ENCODE assay signal across 8 cellular contexts in the genomic region with DNA sequence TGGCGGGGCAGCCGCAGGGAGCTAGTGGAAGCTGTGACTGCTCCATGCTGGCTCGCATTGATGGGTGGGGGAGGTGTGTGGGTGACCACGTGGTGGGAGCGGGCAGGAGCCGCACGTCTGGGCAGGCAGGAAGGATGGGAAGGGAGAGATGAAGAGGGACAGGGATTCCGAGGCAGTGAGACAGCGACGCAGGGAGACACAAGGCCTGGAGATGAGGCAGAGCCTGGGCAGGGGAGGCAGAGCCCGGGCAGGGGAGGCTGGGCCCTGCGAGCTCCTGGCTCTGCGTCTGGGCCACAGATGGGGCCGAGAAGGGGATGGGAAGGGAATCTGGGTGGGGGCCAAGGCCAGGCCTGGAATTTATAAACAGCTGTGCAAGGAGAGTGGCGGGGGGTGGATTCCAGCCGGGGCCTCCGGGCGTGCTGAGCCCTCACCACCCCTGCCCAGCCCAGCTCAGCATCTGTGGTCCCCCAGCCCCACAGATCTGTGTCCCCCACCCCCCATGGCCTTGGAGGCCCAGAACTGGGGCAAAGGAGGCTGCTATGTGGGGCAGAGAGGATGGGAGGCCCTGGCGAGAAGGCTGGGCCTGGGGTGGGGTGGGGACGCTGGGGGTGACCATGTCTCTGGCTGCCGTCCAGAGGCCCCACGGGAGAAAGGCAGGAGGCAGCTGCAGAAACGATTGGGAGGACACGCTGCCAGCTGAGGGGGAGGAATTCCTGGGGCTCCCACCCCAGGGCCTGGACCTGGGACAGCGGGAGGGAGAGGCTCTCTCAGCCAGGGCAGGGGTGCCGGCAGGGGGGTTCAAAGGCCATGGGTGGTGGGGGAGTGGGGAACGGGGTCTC. TPM values are rescaled to one million over a fixed set of nuclear protein-coding genes. Genes with fewer than 3 reads are reported as not detected.
DNase-seq lines count a peak whose midpoint lies in the region; ATAC-seq and TF ChIP-seq lines count a peak whose summit lies in the region.

No MANE protein-coding gene starts in this region.

- H3K27me3 ChIP-seq in CD8-positive, alpha-beta memory T cell (ENCODE audit: insufficient read depth, low read length, poor library complexity, severe bottlenecking) = peaks cover 4% of the 10 kb centered on the region

- peak overlapping the region; percentile 74 for H3K4me3 Mint-ChIP-seq in glutamatergic neuron (ENCODE audit: unreplicated experiment)
- no peak overlapping the region for H3K4me3 Mint-ChIP-seq in CD8-positive, alpha-beta memory T cell

- H3K27ac ChIP-seq in CD8-positive, alpha-beta memory T cell (ENCODE audit: low read depth, low read length) = no peak overlapping the region

- H3K36me3 Mint-ChIP-seq in glutamatergic neuron (ENCODE audit: unreplicated experiment) = peaks cover 7% of the 10 kb centered on the region
- H3K36me3 Mint-ChIP-seq in CD8-positive, alpha-beta memory T cell = peaks cover 0 to 9% (median 0%) of the 10 kb centered on the region in 3 donors

- ATAC-seq in SK-N-SH treated with all-trans-retinoic acid at 6 μM for 48 hours (peak; percentile 96), GM21423 (IDR thresholded peaks at IDR 0.05; ENCODE audit: unreplicated experiment) (no peak)

- no peaks in the 10 kb centered on the region for H3K4me1 ChIP-seq in CD8-positive, alpha-beta memory T cell (ENCODE audit: insufficient read depth, low read length)

- no peak for TF ChIP-seq CTCF in glutamatergic neuron (IDR thresholded peaks at IDR 0.05; ENCODE audit: partially characterized antibody, unreplicated experiment)

- H3K36me3 ChIP-seq in CD8-positive, alpha-beta memory T cell (ENCODE audit: insufficient read depth, low read length) = no peaks in the 10 kb centered on the region

- H3K27me3 Mint-ChIP-seq in glutamatergic neuron (ENCODE audit: unreplicated experiment) = peaks cover 12% of the 10 kb centered on the region
- peaks cover 18 to 44% of the 10 kb centered on the region in 2 donors for H3K27me3 Mint-ChIP-seq in CD8-positive, alpha-beta memory T cell

- CTCF ChIA-PET in CD8-positive, alpha-beta memory T cell (lab: Charles Lee) = no interaction called here

- POLR2A ChIA-PET in CD8-positive, alpha-beta memory T cell (lab: Charles Lee) = no interaction called here

- H3K9me3 Mint-ChIP-seq in glutamatergic neuron (ENCODE audit: unreplicated experiment) = peaks cover 10% of the 10 kb centered on the region
- H3K9me3 Mint-ChIP-seq in CD8-positive, alpha-beta memory T cell = peaks cover under 1 to 6% (median 3%) of the 10 kb centered on the region in 5 donors

- H3K9me3 ChIP-seq in CD8-positive, alpha-beta memory T cell (ENCODE audit: low read length) = no peaks in the 10 kb centered on the region

- peaks cover 13% of the 10 kb centered on the region for H3K4me1 Mint-ChIP-seq in glutamatergic neuron (ENCODE audit: low read depth, unreplicated experiment)
- no peaks in the 10 kb centered on the region for H3K4me1 Mint-ChIP-seq in CD8-positive, alpha-beta memory T cell

- DNase-seq in EH (ENCODE audit: low read depth) (peak; percentile 100), glutamatergic neuron (peak; percentile 74), pons (ENCODE audit: low spot score) (peak; percentile 37), activated gamma-delta T cell (lab: John Stamatoyannopoulos, UW) (no peak), Kasumi-1 (lab: John Stamatoyannopoulos, UW) (no peak)
- DNase-seq in CD8-positive, alpha-beta memory T cell = no peak

- H3K27ac Mint-ChIP-seq in glutamatergic neuron (ENCODE audit: unreplicated experiment) = peak overlapping the region; percentile 97
- no peak overlapping the region for H3K27ac Mint-ChIP-seq in CD8-positive, alpha-beta memory T cell

- no peak overlapping the region for H3K4me3 ChIP-seq in CD8-positive, alpha-beta memory T cell (ENCODE audit: low read length)

TF ChIP-seq in SK-N-SH treated with all-trans-retinoic acid at 6 μM for 48 hours, 23 proteins besides CTCF, POLR2A, EP300 and RAD21:
- peak; percentile 29; the same call in 1 of the 2 replicates for TF ChIP-seq ISL1 (CRISPR knock-in tag; IDR thresholded peaks at IDR 0.05)
- peak; percentile 88 for TF ChIP-seq TCF4 (CRISPR knock-in tag; IDR thresholded peaks at IDR 0.05; ENCODE audit: borderline replicate concordance)
- 0 out of 2 replicates have a peak, but pooled peaks have one; percentile 18 for TF ChIP-seq SNAI2 (CRISPR knock-in tag; IDR thresholded peaks at IDR 0.05)
- TF ChIP-seq ZFP3 (CRISPR knock-in tag; IDR thresholded peaks at IDR 0.05) = peak; percentile 67; the same call in 1 of the 2 replicates
- TF ChIP-seq ZNF565 (CRISPR knock-in tag; conservative IDR thresholded peaks at IDR 0.05; ENCODE audit: low read depth) = no peak
- TF ChIP-seq, protein P1, sequence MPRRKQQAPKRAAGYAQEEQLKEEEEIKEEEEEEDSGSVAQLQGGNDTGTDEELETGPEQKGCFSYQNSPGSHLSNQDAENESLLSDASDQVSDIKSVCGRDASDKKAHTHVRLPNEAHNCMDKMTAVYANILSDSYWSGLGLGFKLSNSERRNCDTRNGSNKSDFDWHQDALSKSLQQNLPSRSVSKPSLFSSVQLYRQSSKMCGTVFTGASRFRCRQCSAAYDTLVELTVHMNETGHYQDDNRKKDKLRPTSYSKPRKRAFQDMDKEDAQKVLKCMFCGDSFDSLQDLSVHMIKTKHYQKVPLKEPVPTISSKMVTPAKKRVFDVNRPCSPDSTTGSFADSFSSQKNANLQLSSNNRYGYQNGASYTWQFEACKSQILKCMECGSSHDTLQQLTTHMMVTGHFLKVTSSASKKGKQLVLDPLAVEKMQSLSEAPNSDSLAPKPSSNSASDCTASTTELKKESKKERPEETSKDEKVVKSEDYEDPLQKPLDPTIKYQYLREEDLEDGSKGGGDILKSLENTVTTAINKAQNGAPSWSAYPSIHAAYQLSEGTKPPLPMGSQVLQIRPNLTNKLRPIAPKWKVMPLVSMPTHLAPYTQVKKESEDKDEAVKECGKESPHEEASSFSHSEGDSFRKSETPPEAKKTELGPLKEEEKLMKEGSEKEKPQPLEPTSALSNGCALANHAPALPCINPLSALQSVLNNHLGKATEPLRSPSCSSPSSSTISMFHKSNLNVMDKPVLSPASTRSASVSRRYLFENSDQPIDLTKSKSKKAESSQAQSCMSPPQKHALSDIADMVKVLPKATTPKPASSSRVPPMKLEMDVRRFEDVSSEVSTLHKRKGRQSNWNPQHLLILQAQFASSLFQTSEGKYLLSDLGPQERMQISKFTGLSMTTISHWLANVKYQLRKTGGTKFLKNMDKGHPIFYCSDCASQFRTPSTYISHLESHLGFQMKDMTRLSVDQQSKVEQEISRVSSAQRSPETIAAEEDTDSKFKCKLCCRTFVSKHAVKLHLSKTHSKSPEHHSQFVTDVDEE (CRISPR knock-in tag; IDR thresholded peaks at IDR 0.05) = peak; percentile 67; the same call in 1 of the 2 replicates

RNA-seq across cellular contexts. Expression of gene EHD2, which starts 6.0 kb away (rescaled TPM):
- total RNA-seq in glutamatergic neuron (ENCODE audit: unreplicated experiment) = 7.6 TPM
- under 1 TPM in 1 of 2 experiments, not detected in 1; 0.07 TPM for total RNA-seq in CD8-positive, alpha-beta memory T cell
- not detected for polyA plus RNA-seq in CD8-positive, alpha-beta memory T cell

RNA-seq across cellular contexts. Expression of gene NOP53, which starts 26.1 kb away (rescaled TPM):
- 163 TPM for total RNA-seq in glutamatergic neuron (ENCODE audit: unreplicated experiment)
- 100 to 1,000 TPM; 236 to 243 TPM for total RNA-seq in CD8-positive, alpha-beta memory T cell
- polyA plus RNA-seq in CD8-positive, alpha-beta memory T cell = 196 TPM

RNA-seq across cellular contexts. Expression of gene SELENOW, which starts 59.2 kb away (rescaled TPM):
- 291 TPM for total RNA-seq in glutamatergic neuron (ENCODE audit: unreplicated experiment)
- total RNA-seq in CD8-positive, alpha-beta memory T cell = 100 to 1,000 TPM; 116 to 122 TPM
- 334 TPM for polyA plus RNA-seq in CD8-positive, alpha-beta memory T cell

Comparison
In these comparisons a context has a peak if more than half of its experiments do, and no peak if none do; other contexts are left out.
1. DNase-seq: peak in EH (single experiment), glutamatergic neuron (single experiment) and pons (single experiment); none in activated gamma-delta T cell (single experiment), Kasumi-1 (0 of 2) and CD8-positive, alpha-beta memory T cell (0 of 5).